Comparison of ENCODE assay signal across 17 cellular contexts in the genomic region with DNA sequence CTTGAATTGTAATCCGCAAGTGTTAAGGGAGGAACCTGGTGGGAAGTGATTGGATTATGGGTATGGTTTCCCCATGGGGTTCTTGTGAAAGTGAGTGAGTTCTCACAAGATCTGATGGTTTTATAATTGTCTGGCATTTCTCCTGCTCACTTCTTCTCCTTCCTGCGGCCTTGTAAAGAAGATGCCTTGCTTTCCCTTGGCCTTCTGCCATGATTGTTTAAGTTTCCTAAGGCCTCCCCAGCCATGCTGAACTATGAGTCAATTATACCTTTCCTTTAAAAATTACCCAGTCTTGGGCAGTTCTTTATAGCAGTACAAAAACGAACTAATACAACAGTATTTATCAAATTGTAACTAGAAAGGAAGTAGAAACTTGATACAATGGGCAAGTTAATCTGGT. TPM values are rescaled to one million over a fixed set of nuclear protein-coding genes. Genes with fewer than 3 reads are reported as not detected.
DNase-seq lines count a peak whose midpoint lies in the region; ATAC-seq, FAIRE-seq and TF ChIP-seq lines count a peak whose summit lies in the region.
"Had no signal": no experiment of that assay in that cellular context is flagged by ENCODE, and none has a peak within 500 bp of the region (broad histone marks: within the 10 kb centered on the region; RNA-seq: fewer than 3 reads in every experiment).

No MANE protein-coding gene starts in this region.

- TF ChIP-seq POLR2A in GM12892 (IDR thresholded peaks at IDR 0.05; ENCODE audit: low read depth, low read length): no peak

- H3K36me3 Mint-ChIP-seq in Caco-2 (ENCODE audit: insufficient read depth, unreplicated experiment) (no peaks in the 10 kb centered on the region), endothelial cell (ENCODE audit: low read depth, unreplicated experiment) (peaks cover 14% of the 10 kb centered on the region)
- H3K36me3 Mint-ChIP-seq in stimulated activated naive B cell treated with anti-CD40 and anti-IgM and Interleukin-4, amounts not matched to agents 10 μg/mL and 1 μg/mL and 100 μg/mL, for 72 hours: peaks cover 32 to 52% of the 10 kb centered on the region in 2 donors

- TF ChIP-seq CTCF in Caco-2 (IDR thresholded peaks at IDR 0.05; ENCODE audit: insufficient read depth in 1 of 2, low read depth in 1 of 2, low read length in 1 of 2, severe bottlenecking in 1 of 2, unreplicated experiment in 1 of 2) (no peak), endothelial cell (IDR thresholded peaks at IDR 0.05; ENCODE audit: unreplicated experiment) (no peak)

- CTCF ChIA-PET in Caco-2 (lab: Charles Lee): no interaction called here

- intact Hi-C loops in Caco-2 (cut with micrococcal nuclease; ENCODE audit: unreplicated experiment): no loop called here

- no peak for DNase-seq in Caco-2
- no peak for DNase-seq in endothelial cell (ENCODE audit: low spot score)
- peak; percentile 37 for DNase-seq in iris pigment epithelial cell (ENCODE audit: low read depth)
- no peak for DNase-seq in stimulated activated naive B cell treated with anti-CD40 and anti-IgM and Interleukin-4, amounts not matched to agents 10 μg/mL and 1 μg/mL and 100 μg/mL, for 72 hours
- DNase-seq in hippocampal formation (lab: John Stamatoyannopoulos, UW): no peak
- no peak for DNase-seq in GM12892 (ENCODE audit: insufficient read length)
- no peak for DNase-seq in GM19238 (ENCODE audit: insufficient read length, low spot score)
- DNase-seq: AML-193; CD4-positive, alpha-beta T cell; DMS153; DMS79; GDM1; H9 had no signal

- no peaks in the 10 kb centered on the region for H3K9me3 Mint-ChIP-seq in Caco-2 (ENCODE audit: unreplicated experiment)
- no peaks in the 10 kb centered on the region for H3K9me3 Mint-ChIP-seq in endothelial cell (ENCODE audit: unreplicated experiment)
- H3K9me3 Mint-ChIP-seq in stimulated activated naive B cell treated with anti-CD40 and anti-IgM and Interleukin-4, amounts not matched to agents 10 μg/mL and 1 μg/mL and 100 μg/mL, for 72 hours: peaks cover 10 to 18% of the 10 kb centered on the region in 2 donors
- H3K9me3 Mint-ChIP-seq: CD4-positive, alpha-beta T cell had no signal

- FAIRE-seq in GM12892 (lab: Jason Lieb, UNC): no peak
- FAIRE-seq: A204.1, H1, HepG2 had no signal

- H3K27ac Mint-ChIP-seq in Caco-2 (ENCODE audit: unreplicated experiment) (peak overlapping the region; percentile 54), endothelial cell (ENCODE audit: unreplicated experiment) (no peak overlapping the region)
- H3K27ac Mint-ChIP-seq in stimulated activated naive B cell treated with anti-CD40 and anti-IgM and Interleukin-4, amounts not matched to agents 10 μg/mL and 1 μg/mL and 100 μg/mL, for 72 hours: peak overlapping the region; percentile 76
- H3K27ac Mint-ChIP-seq: CD4-positive, alpha-beta T cell had no signal

- no peaks in the 10 kb centered on the region for H3K27me3 Mint-ChIP-seq in Caco-2 (ENCODE audit: insufficient read depth, unreplicated experiment)
- no peaks in the 10 kb centered on the region for H3K27me3 Mint-ChIP-seq in endothelial cell (ENCODE audit: unreplicated experiment)
- no peaks in the 10 kb centered on the region for H3K27me3 Mint-ChIP-seq in stimulated activated naive B cell treated with anti-CD40 and anti-IgM and Interleukin-4, amounts not matched to agents 10 μg/mL and 1 μg/mL and 100 μg/mL, for 72 hours
- H3K27me3 Mint-ChIP-seq: CD4-positive, alpha-beta T cell; IgD-negative memory B cell had no signal

- peaks cover 23% of the 10 kb centered on the region for H3K4me1 ChIP-seq in Caco-2

- POLR2A ChIA-PET in Caco-2 (lab: Charles Lee): no interaction called here

- H3K9me3 ChIP-seq in Caco-2: peaks cover 6% of the 10 kb centered on the region; the same call in 1 of the 2 replicates

- BruUV-seq in Caco-2 (replicated peaks; lab: Mats Ljungman, UMichigan): no TSS peak

- no peak overlapping the region for H3K4me3 Mint-ChIP-seq in Caco-2 (ENCODE audit: unreplicated experiment)
- peak overlapping the region; percentile 49 for H3K4me3 Mint-ChIP-seq in endothelial cell (ENCODE audit: unreplicated experiment)
- H3K4me3 Mint-ChIP-seq in stimulated activated naive B cell treated with anti-CD40 and anti-IgM and Interleukin-4, amounts not matched to agents 10 μg/mL and 1 μg/mL and 100 μg/mL, for 72 hours: no peak overlapping the region
- H3K4me3 Mint-ChIP-seq: CD4-positive, alpha-beta T cell; H9; IgD-negative memory B cell had no signal

- H3K4me3 ChIP-seq in Caco-2 (ENCODE audit: low read depth, low read length): no peak overlapping the region

- no peaks in the 10 kb centered on the region for H3K36me3 ChIP-seq in Caco-2 (ENCODE audit: control insufficient read depth, insufficient read depth, low read length)

- H3K27me3 ChIP-seq in Caco-2 (replicated peaks; ENCODE audit: control insufficient read depth, insufficient read depth, low read length): no peaks in the 10 kb centered on the region

- H3K4me1 Mint-ChIP-seq in Caco-2 (ENCODE audit: low read depth, unreplicated experiment) (peaks cover 10% of the 10 kb centered on the region), endothelial cell (ENCODE audit: unreplicated experiment) (no peaks in the 10 kb centered on the region)
- peaks cover 7 to 10% of the 10 kb centered on the region in 2 donors for H3K4me1 Mint-ChIP-seq in stimulated activated naive B cell treated with anti-CD40 and anti-IgM and Interleukin-4, amounts not matched to agents 10 μg/mL and 1 μg/mL and 100 μg/mL, for 72 hours
- H3K4me1 Mint-ChIP-seq: H9 had no signal

- no peak for ATAC-seq in stimulated activated naive B cell treated with anti-CD40 and anti-IgM and Interleukin-4, amounts not matched to agents 10 μg/mL and 1 μg/mL and 100 μg/mL, for 72 hours (replicated peaks)

RNA-seq across cellular contexts. Expression of gene IFT57, which starts 31.9 kb away (rescaled TPM):
- total RNA-seq in Caco-2 (2022) (17.6 and 19.4 TPM in 2 replicates), endothelial cell (ENCODE audit: unreplicated experiment) (31.4 TPM)
- polyA plus RNA-seq in GM12892 (2012; ENCODE audit: missing spikeins): 15.7 TPM
